In the genomic region with DNA sequence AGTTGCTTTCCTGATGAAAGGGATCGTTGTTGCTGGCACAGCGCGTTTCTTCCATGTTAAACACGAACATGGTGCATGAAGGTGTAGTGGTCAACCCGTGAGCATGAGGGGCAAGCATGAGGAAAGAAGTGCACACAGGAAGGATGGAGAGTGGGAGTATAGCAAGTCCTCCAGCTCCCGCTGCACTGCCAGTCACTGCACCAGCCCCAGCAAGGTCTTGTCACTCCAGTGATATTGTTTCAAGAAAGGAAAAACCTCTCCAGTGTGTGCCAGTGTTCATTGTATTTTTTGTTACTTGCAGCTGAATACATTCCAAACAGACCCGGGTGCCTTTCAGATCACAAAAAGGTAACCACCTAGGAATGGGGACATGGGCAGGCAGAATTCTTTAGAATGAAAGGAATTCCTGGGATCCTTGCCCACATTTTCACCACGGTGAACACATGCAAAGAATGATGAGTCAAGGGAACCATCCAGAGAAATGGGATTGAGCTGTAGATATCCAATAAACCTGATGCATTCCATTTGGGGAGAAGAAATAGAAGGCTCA, we compare ENCODE assay signal across 9 cellular contexts.
DNase-seq lines count a peak whose midpoint lies in the region; ATAC-seq and TF ChIP-seq lines count a peak whose summit lies in the region.
"Had no signal": no experiment of that assay in that cellular context is flagged by ENCODE, and none has a peak within 500 bp of the region (broad histone marks: within the 10 kb centered on the region; RNA-seq: fewer than 3 reads in every experiment).

No MANE protein-coding gene starts in this region.

- ATAC-seq in WTC11 = no peak

- H3K27ac Mint-ChIP-seq in WTC11 = peak overlapping the region; percentile 54; the same call in 1 of the 2 replicates

- H3K9me3 Mint-ChIP-seq in WTC11 = no peaks in the 10 kb centered on the region

- CTCF ChIA-PET in WTC11 (lab: Charles Lee) = interaction anchor here (1.3 to 1.4 kb wide), 2 partner anchors 9 to 215 kb away, joined by 3 read pairs; no protein-coding TSS in a partner anchor

- no peaks in the 10 kb centered on the region for H3K27me3 Mint-ChIP-seq in WTC11 (ENCODE audit: low read depth)

- no peak for TF ChIP-seq CTCF in WTC11 (IDR thresholded peaks at IDR 0.05)

- no peak overlapping the region for H3K4me3 Mint-ChIP-seq in WTC11

- DNase-seq in DMS 273 (lab: John Stamatoyannopoulos, UW; ENCODE audit: unreplicated experiment) (peak; percentile 35), DMS 273 treated with DMSO at 0.1 percent for 48 hours (lab: John Stamatoyannopoulos, UW) (no peak), WTC11 (ENCODE audit: low spot score) (no peak), glomerular visceral epithelial cell (ENCODE audit: extremely low spot score) (peak; percentile 97), substantia nigra (lab: John Stamatoyannopoulos, UW) (peak in 1 of 49 donors; percentile 27), posterior vena cava (ENCODE audit: low spot score) (no peak), putamen (ENCODE audit: low spot score) (no peak), T-helper 9 cell (no peak)
- DNase-seq: activated CD8-positive, alpha-beta memory T cell treated with anti-CD3 and anti-CD28 coated beads, Interleukin-2, amount 50 U/mL, for 4 hours had no signal

- H3K36me3 Mint-ChIP-seq in WTC11 = no peaks in the 10 kb centered on the region

- POLR2A ChIA-PET in WTC11 (lab: Charles Lee) = no interaction called here

- intact Hi-C loops in posterior vena cava (cut with DNase I) = no loop called here

- H3K27ac ChIP-seq in substantia nigra (ENCODE audit: low read depth, low read length, poor library complexity, severe bottlenecking) = peak overlapping the region; percentile 86

- peaks cover 73% of the 10 kb centered on the region for H3K4me1 Mint-ChIP-seq in WTC11

TF ChIP-seq in WTC11, 78 proteins besides CTCF, POLR2A, EP300 and RAD21:
- TF ChIP-seq, protein P1, sequence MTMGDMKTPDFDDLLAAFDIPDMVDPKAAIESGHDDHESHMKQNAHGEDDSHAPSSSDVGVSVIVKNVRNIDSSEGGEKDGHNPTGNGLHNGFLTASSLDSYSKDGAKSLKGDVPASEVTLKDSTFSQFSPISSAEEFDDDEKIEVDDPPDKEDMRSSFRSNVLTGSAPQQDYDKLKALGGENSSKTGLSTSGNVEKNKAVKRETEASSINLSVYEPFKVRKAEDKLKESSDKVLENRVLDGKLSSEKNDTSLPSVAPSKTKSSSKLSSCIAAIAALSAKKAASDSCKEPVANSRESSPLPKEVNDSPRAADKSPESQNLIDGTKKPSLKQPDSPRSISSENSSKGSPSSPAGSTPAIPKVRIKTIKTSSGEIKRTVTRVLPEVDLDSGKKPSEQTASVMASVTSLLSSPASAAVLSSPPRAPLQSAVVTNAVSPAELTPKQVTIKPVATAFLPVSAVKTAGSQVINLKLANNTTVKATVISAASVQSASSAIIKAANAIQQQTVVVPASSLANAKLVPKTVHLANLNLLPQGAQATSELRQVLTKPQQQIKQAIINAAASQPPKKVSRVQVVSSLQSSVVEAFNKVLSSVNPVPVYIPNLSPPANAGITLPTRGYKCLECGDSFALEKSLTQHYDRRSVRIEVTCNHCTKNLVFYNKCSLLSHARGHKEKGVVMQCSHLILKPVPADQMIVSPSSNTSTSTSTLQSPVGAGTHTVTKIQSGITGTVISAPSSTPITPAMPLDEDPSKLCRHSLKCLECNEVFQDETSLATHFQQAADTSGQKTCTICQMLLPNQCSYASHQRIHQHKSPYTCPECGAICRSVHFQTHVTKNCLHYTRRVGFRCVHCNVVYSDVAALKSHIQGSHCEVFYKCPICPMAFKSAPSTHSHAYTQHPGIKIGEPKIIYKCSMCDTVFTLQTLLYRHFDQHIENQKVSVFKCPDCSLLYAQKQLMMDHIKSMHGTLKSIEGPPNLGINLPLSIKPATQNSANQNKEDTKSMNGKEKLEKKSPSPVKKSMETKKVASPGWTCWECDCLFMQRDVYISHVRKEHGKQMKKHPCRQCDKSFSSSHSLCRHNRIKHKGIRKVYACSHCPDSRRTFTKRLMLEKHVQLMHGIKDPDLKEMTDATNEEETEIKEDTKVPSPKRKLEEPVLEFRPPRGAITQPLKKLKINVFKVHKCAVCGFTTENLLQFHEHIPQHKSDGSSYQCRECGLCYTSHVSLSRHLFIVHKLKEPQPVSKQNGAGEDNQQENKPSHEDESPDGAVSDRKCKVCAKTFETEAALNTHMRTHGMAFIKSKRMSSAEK (CRISPR knock-in tag; IDR thresholded peaks at IDR 0.05; ENCODE audit: borderline replicate concordance) = no peak
- TF ChIP-seq, protein P2, sequence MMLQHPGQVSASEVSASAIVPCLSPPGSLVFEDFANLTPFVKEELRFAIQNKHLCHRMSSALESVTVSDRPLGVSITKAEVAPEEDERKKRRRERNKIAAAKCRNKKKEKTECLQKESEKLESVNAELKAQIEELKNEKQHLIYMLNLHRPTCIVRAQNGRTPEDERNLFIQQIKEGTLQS (CRISPR knock-in tag; conservative IDR thresholded peaks at IDR 0.05) = no peak
- TF ChIP-seq, protein P3, sequence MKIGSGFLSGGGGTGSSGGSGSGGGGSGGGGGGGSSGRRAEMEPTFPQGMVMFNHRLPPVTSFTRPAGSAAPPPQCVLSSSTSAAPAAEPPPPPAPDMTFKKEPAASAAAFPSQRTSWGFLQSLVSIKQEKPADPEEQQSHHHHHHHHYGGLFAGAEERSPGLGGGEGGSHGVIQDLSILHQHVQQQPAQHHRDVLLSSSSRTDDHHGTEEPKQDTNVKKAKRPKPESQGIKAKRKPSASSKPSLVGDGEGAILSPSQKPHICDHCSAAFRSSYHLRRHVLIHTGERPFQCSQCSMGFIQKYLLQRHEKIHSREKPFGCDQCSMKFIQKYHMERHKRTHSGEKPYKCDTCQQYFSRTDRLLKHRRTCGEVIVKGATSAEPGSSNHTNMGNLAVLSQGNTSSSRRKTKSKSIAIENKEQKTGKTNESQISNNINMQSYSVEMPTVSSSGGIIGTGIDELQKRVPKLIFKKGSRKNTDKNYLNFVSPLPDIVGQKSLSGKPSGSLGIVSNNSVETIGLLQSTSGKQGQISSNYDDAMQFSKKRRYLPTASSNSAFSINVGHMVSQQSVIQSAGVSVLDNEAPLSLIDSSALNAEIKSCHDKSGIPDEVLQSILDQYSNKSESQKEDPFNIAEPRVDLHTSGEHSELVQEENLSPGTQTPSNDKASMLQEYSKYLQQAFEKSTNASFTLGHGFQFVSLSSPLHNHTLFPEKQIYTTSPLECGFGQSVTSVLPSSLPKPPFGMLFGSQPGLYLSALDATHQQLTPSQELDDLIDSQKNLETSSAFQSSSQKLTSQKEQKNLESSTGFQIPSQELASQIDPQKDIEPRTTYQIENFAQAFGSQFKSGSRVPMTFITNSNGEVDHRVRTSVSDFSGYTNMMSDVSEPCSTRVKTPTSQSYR (CRISPR knock-in tag; IDR thresholded peaks at IDR 0.05) = no peak
- TF ChIP-seq NR3C1 (CRISPR knock-in tag; conservative IDR thresholded peaks at IDR 0.05; ENCODE audit: low read depth) (no peak), ZNF671 (CRISPR knock-in tag; IDR thresholded peaks at IDR 0.05) (no peak), FOXK1 (CRISPR knock-in tag; IDR thresholded peaks at IDR 0.05) (no peak), ZNF232 (CRISPR knock-in tag; IDR thresholded peaks at IDR 0.05) (no peak), IRF2 (CRISPR knock-in tag; IDR thresholded peaks at IDR 0.05; ENCODE audit: borderline replicate concordance, low read depth) (no peak)
- TF ChIP-seq, protein P4, sequence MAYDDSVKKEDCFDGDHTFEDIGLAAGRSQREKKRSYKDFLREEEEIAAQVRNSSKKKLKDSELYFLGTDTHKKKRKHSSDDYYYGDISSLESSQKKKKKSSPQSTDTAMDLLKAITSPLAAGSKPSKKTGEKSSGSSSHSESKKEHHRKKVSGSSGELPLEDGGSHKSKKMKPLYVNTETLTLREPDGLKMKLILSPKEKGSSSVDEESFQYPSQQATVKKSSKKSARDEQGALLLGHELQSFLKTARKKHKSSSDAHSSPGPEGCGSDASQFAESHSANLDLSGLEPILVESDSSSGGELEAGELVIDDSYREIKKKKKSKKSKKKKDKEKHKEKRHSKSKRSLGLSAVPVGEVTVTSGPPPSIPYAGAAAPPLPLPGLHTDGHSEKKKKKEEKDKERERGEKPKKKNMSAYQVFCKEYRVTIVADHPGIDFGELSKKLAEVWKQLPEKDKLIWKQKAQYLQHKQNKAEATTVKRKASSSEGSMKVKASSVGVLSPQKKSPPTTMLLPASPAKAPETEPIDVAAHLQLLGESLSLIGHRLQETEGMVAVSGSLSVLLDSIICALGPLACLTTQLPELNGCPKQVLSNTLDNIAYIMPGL (CRISPR knock-in tag; IDR thresholded peaks at IDR 0.05) = no peak

Comparison
In these comparisons a context has a peak if more than half of its experiments do, and no peak if none do; other contexts are left out.
1. DNase-seq: peak in DMS 273 (single experiment) and glomerular visceral epithelial cell (single experiment); none in DMS 273 treated with DMSO at 0.1 percent for 48 hours (single experiment), WTC11 (single experiment), posterior vena cava (single experiment), putamen (single experiment) and T-helper 9 cell (single experiment).